ENCODE assay signal across 2 cellular contexts in the genomic region with DNA sequence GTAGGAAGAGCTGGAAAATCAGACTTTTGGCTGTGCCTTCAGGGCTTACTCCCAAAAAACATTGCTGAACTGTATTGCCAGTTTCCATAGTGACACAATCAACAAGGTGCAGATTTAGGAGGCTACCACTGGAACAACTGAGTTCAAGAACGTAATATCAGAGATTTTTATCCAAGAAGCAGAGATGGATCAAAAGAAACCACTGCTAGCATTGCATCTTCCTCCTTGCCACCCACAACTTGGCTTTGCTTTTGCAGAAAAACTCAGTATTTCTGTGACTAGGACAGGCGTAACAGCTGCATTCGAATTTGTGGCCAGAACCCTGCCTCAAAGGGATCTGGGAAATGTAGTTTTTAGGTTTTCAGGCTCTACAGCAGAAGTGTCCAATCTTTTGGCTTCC.
TF ChIP-seq lines count a peak whose summit lies in the region.

No MANE protein-coding gene starts in this region.

TF ChIP-seq in SK-N-SH treated with all-trans-retinoic acid at 6 μM for 48 hours, 23 proteins besides CTCF, POLR2A, EP300 and RAD21 (continued from another document):
- TF ChIP-seq ISL1 (CRISPR knock-in tag; IDR thresholded peaks at IDR 0.05): no peak
- TF ChIP-seq RARB (CRISPR knock-in tag; IDR thresholded peaks at IDR 0.05): no peak
- no peak for TF ChIP-seq CSDC2 (CRISPR knock-in tag; IDR thresholded peaks at IDR 0.05)

TF ChIP-seq in K562, 482 proteins besides CTCF, POLR2A, EP300 and RAD21 (continued from another document):
- TF ChIP-seq, protein P1, sequence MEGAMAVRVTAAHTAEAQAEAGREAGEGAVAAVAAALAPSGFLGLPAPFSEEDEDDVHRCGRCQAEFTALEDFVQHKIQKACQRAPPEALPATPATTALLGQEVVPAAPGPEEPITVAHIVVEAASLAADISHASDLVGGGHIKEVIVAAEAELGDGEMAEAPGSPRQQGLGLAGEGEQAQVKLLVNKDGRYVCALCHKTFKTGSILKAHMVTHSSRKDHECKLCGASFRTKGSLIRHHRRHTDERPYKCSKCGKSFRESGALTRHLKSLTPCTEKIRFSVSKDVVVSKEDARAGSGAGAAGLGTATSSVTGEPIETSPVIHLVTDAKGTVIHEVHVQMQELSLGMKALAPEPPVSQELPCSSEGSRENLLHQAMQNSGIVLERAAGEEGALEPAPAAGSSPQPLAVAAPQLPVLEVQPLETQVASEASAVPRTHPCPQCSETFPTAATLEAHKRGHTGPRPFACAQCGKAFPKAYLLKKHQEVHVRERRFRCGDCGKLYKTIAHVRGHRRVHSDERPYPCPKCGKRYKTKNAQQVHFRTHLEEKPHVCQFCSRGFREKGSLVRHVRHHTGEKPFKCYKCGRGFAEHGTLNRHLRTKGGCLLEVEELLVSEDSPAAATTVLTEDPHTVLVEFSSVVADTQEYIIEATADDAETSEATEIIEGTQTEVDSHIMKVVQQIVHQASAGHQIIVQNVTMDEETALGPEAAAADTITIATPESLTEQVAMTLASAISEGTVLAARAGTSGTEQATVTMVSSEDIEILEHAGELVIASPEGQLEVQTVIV (CRISPR knock-in tag; IDR thresholded peaks at IDR 0.05; ENCODE audit: borderline replicate concordance): no peak
- no peak for TF ChIP-seq ZNF707 (CRISPR knock-in tag; conservative IDR thresholded peaks at IDR 0.05)
- TF ChIP-seq, protein P2, sequence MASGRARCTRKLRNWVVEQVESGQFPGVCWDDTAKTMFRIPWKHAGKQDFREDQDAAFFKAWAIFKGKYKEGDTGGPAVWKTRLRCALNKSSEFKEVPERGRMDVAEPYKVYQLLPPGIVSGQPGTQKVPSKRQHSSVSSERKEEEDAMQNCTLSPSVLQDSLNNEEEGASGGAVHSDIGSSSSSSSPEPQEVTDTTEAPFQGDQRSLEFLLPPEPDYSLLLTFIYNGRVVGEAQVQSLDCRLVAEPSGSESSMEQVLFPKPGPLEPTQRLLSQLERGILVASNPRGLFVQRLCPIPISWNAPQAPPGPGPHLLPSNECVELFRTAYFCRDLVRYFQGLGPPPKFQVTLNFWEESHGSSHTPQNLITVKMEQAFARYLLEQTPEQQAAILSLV (tag; IDR thresholded peaks at IDR 0.05): no peak
- no peak for TF ChIP-seq RBM39 (optimal IDR thresholded peaks at IDR 0.05; ENCODE audit: low read depth, low read length)
- TF ChIP-seq, protein P3, sequence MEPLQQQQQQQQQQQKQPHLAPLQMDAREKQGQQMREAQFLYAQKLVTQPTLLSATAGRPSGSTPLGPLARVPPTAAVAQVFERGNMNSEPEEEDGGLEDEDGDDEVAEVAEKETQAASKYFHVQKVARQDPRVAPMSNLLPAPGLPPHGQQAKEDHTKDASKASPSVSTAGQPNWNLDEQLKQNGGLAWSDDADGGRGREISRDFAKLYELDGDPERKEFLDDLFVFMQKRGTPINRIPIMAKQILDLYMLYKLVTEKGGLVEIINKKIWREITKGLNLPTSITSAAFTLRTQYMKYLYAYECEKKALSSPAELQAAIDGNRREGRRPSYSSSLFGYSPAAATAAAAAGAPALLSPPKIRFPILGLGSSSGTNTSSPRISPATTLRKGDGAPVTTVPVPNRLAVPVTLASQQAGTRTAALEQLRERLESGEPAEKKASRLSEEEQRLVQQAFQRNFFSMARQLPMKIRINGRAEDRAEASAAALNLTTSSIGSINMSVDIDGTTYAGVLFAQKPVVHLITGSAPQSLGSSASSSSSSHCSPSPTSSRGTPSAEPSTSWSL (CRISPR knock-in tag; IDR thresholded peaks at IDR 0.05; ENCODE audit: borderline replicate concordance): no peak
- TF ChIP-seq ZNF165 (CRISPR knock-in tag; IDR thresholded peaks at IDR 0.05; ENCODE audit: borderline replicate concordance): no peak
- no peak for TF ChIP-seq CBX1 (IDR thresholded peaks at IDR 0.05; ENCODE audit: low read depth)
- no peak for TF ChIP-seq NCOA4 (IDR thresholded peaks at IDR 0.05; ENCODE audit: partially characterized antibody)
- no peak for TF ChIP-seq POLR2AphosphoS2 (IDR thresholded peaks at IDR 0.05; ENCODE audit: low read length)
- peak; percentile 61 for TF ChIP-seq RFX1 (IDR thresholded peaks at IDR 0.05)
- TF ChIP-seq ZNF696 (CRISPR knock-in tag; conservative IDR thresholded peaks at IDR 0.05): no peak
- TF ChIP-seq ZNF695 (CRISPR knock-in tag; IDR thresholded peaks at IDR 0.05): no peak
- TF ChIP-seq PHF8 (IDR thresholded peaks at IDR 0.05; ENCODE audit: borderline replicate concordance, low read length): no peak
- TF ChIP-seq ESRRB (CRISPR knock-in tag; IDR thresholded peaks at IDR 0.05; ENCODE audit: borderline replicate concordance): no peak
- TF ChIP-seq GABPA (tag; conservative IDR thresholded peaks at IDR 0.05; ENCODE audit: low read depth): no peak
- no peak for TF ChIP-seq LCOR (CRISPR knock-in tag; IDR thresholded peaks at IDR 0.05)
- peak; percentile 60; the same call in 1 of the 2 replicates for TF ChIP-seq ZNF143 (CRISPR knock-in tag; IDR thresholded peaks at IDR 0.05)
- no peak for TF ChIP-seq HNRNPK (IDR thresholded peaks at IDR 0.05; ENCODE audit: low read depth, low read length, poor library complexity, severe bottlenecking)
- TF ChIP-seq NR3C1 (CRISPR knock-in tag; IDR thresholded peaks at IDR 0.05): no peak
- TF ChIP-seq RBBP5 (IDR thresholded peaks at IDR 0.05; ENCODE audit: borderline replicate concordance, insufficient read depth, low read length, poor library complexity, severe bottlenecking): no peak
- no peak for TF ChIP-seq ARID2 (IDR thresholded peaks at IDR 0.05)
- TF ChIP-seq SRSF3 (IDR thresholded peaks at IDR 0.05; ENCODE audit: insufficient read depth, low read length): no peak
- TF ChIP-seq, protein P4, sequence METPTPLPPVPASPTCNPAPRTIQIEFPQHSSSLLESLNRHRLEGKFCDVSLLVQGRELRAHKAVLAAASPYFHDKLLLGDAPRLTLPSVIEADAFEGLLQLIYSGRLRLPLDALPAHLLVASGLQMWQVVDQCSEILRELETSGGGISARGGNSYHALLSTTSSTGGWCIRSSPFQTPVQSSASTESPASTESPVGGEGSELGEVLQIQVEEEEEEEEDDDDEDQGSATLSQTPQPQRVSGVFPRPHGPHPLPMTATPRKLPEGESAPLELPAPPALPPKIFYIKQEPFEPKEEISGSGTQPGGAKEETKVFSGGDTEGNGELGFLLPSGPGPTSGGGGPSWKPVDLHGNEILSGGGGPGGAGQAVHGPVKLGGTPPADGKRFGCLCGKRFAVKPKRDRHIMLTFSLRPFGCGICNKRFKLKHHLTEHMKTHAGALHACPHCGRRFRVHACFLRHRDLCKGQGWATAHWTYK (CRISPR knock-in tag; IDR thresholded peaks at IDR 0.05): no peak
